Comparison of ENCODE assay signal across 9 cellular contexts in the genomic region with DNA sequence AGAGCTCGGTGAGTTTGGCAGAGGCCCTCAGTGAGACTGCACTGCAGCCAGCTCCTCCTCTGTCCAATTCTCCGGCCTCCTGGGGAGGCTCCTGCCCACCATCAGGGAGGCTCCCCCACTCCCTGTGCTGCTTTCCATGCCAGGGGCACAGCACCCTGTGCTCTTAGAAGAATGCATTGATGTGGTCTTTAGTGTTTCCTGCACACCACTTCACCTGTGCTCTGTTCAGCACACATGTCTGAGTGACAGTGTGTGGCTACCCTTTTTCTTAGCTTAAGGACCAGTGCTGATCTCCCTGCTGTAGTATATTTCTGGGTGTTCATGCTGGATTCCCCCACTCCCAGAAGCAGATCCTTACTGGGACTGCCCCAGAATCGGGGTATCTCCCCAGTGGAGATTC. TPM values are rescaled to one million over a fixed set of nuclear protein-coding genes. Genes with fewer than 3 reads are reported as not detected.
"Had no signal": no experiment of that assay in that cellular context is flagged by ENCODE, and none has a peak within 500 bp of the region (broad histone marks: within the 10 kb centered on the region; RNA-seq: fewer than 3 reads in every experiment).

No MANE protein-coding gene starts in this region.

- H2AFZ ChIP-seq: GM23248 had no signal

- H3K27ac ChIP-seq: GM23248 had no signal

- H3K9ac ChIP-seq: GM23248 had no signal

- H3K4me3 ChIP-seq: GM23248, K562 had no signal

- DNase-seq: GM23248, GOT3, H7, HCEC 1CT, KG1 had no signal

- H3K27ac Mint-ChIP-seq: IgD-negative memory B cell had no signal

- H3K4me3 Mint-ChIP-seq: IgD-negative memory B cell had no signal

- ATAC-seq: K562 had no signal

RNA-seq across cellular contexts. Expression of a gene that starts 36.2 kb away (rescaled TPM):
- total RNA-seq: GM23248, H4, H7, HT-29, K562 had no signal
- polyA plus RNA-seq: GM23248, IgD-negative memory B cell, K562 had no signal
